Comparison of ENCODE assay signal across 13 cellular contexts in the genomic region with DNA sequence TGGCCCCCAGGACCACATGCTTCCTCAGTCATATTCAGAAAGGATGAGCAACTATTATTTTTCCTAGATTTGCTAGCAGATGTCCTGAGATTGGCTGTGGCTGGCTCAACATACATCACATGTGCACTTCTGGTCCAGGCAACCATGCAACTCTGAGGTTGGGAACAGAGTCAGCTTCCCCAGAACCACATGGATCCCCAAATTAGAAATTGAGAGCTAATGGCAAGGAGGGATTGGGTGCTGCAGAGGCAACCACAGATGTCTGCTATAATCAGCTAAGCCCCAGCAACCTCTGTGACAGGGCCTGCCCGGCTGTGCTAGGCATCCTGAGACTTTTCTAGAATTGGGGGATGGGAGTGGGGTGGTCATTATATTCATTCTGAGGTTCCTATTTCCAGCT. TPM values are rescaled to one million over a fixed set of nuclear protein-coding genes. Genes with fewer than 3 reads are reported as not detected.
DNase-seq lines count a peak whose midpoint lies in the region; FAIRE-seq and TF ChIP-seq lines count a peak whose summit lies in the region.
"Had no signal": no experiment of that assay in that cellular context is flagged by ENCODE, and none has a peak within 500 bp of the region (broad histone marks: within the 10 kb centered on the region; RNA-seq: fewer than 3 reads in every experiment).

No MANE protein-coding gene starts in this region.

- no peak for TF ChIP-seq EP300 in tibial nerve (IDR thresholded peaks at IDR 0.05)

- H3K27ac Mint-ChIP-seq in nephron progenitor cell = peak overlapping the region; percentile 23

- intact Hi-C loops in PC-9 (cut with micrococcal nuclease; ENCODE audit: unreplicated experiment) = no loop called here

- H3K79me2 ChIP-seq in PC-9 (ENCODE audit: low read depth) = no peaks in the 10 kb centered on the region

- H3K36me3 ChIP-seq in PC-9 (ENCODE audit: low read depth) (no peaks in the 10 kb centered on the region), tibial nerve (no peaks in the 10 kb centered on the region)
- H3K36me3 ChIP-seq in effector memory CD4-positive, alpha-beta T cell (ENCODE audit: control insufficient read depth, insufficient read depth, low read length) = peaks cover 12% of the 10 kb centered on the region

- peaks cover 18% of the 10 kb centered on the region for H3F3A ChIP-seq in PC-9 (ENCODE audit: insufficient read depth, low read depth)

- no peak overlapping the region for H3K4me3 Mint-ChIP-seq in nephron progenitor cell

- H3K9me3 ChIP-seq in PC-9 (ENCODE audit: insufficient read depth, low read depth) (no peaks in the 10 kb centered on the region), tibial nerve (no peaks in the 10 kb centered on the region)
- H3K9me3 ChIP-seq in effector memory CD4-positive, alpha-beta T cell (ENCODE audit: control insufficient read depth, low read length) = no peaks in the 10 kb centered on the region

- H3K4me2 ChIP-seq in PC-9 = peak overlapping the region; percentile 80

- H3K27ac ChIP-seq in PC-9 (peak overlapping the region; percentile 35; the same call in 1 of the 2 replicates), coronary artery (peak overlapping the region; percentile 76 to 91), tibial nerve (peak overlapping the region; percentile 58 to 84 (median 74))
- H3K27ac ChIP-seq in effector memory CD4-positive, alpha-beta T cell (ENCODE audit: insufficient read depth, low read length, poor library complexity, severe bottlenecking) = no peak overlapping the region

- WGBS in tibial nerve, 2 donors = 71 to 75% methylated on average over 1 of the region's 1 CpG

- H3K9me2 ChIP-seq in PC-9 (ENCODE audit: insufficient read depth) = no peaks in the 10 kb centered on the region

- H3K4me1 ChIP-seq in PC-9 (replicated peaks; ENCODE audit: insufficient read depth) = peaks cover 22% of the 10 kb centered on the region
- H3K4me1 ChIP-seq in tibial nerve = peaks cover 0 to 34% (median 4%) of the 10 kb centered on the region in 4 donors
- H3K4me1 ChIP-seq in effector memory CD4-positive, alpha-beta T cell (ENCODE audit: control insufficient read depth, insufficient read depth, low read length, poor library complexity, severe bottlenecking) = no peaks in the 10 kb centered on the region

- POLR2A ChIA-PET in PC-9 (lab: Charles Lee; ENCODE audit: unreplicated experiment) = interaction anchor here (0.7 kb wide), 2 partner anchors 9 to 606 kb away, joined by 3 read pairs; partner anchors contain the start of gene VPS4A

- H3K27me3 ChIP-seq in PC-9 (ENCODE audit: insufficient read depth, low read depth) (no peaks in the 10 kb centered on the region), tibial nerve (no peaks in the 10 kb centered on the region)
- no peaks in the 10 kb centered on the region for H3K27me3 ChIP-seq in effector memory CD4-positive, alpha-beta T cell (replicated peaks; ENCODE audit: control insufficient read depth, insufficient read depth, low read length, poor library complexity, severe bottlenecking)

- no peak overlapping the region for H2AFZ ChIP-seq in PC-9

- CTCF ChIA-PET in PC-9 (lab: Charles Lee) = no interaction called here

- H3K9me3 Mint-ChIP-seq in nephron progenitor cell = no peaks in the 10 kb centered on the region

- peaks cover 27% of the 10 kb centered on the region for H3K36me3 Mint-ChIP-seq in nephron progenitor cell (ENCODE audit: low read depth)

- no peaks in the 10 kb centered on the region for H4K20me1 ChIP-seq in PC-9 (ENCODE audit: insufficient read depth)

- no peak for FAIRE-seq in RCC 7860 (lab: Jason Lieb, UNC)

- TF ChIP-seq CTCF in PC-9 (conservative IDR thresholded peaks at IDR 0.05) (no peak), coronary artery (IDR thresholded peaks at IDR 0.05) (no peak), nephron progenitor cell (IDR thresholded peaks at IDR 0.05) (no peak), tibial nerve (IDR thresholded peaks at IDR 0.05) (no peak)

- no peak for DNase-seq in PC-9
- DNase-seq in coronary artery (ENCODE audit: low spot score) = no peak
- no peak for DNase-seq in nephron progenitor cell
- no peak for DNase-seq in tibial nerve (ENCODE audit: low spot score in 2 of 2)
- DNase-seq in RCC 7860 (ENCODE audit: low spot score) = no peak
- no peak for DNase-seq in effector memory CD4-positive, alpha-beta T cell
- no peak for DNase-seq in HK-2 (ENCODE audit: unreplicated experiment)
- DNase-seq in midbrain (lab: John Stamatoyannopoulos, UW) = no peak
- DNase-seq: effector CD8-positive, alpha-beta T cell; GF-D8; NCI-H1417 treated with DMSO at 0.1 percent for 48 hours; NCI-H526 treated with DMSO at 0.1 percent for 48 hours; Right ventricle myocardium superior had no signal

- TF ChIP-seq POLR2A in tibial nerve (IDR thresholded peaks at IDR 0.05) = no peak

- peaks cover 9% of the 10 kb centered on the region for H3K27me3 Mint-ChIP-seq in nephron progenitor cell (ENCODE audit: low read depth, poor library complexity)

- H3K4me1 Mint-ChIP-seq in nephron progenitor cell = peaks cover 32% of the 10 kb centered on the region

- H3K4me3 ChIP-seq in PC-9 (peak overlapping the region; percentile 45), coronary artery (peak overlapping the region; percentile 41), tibial nerve (no peak overlapping the region)
- no peak overlapping the region for H3K4me3 ChIP-seq in effector memory CD4-positive, alpha-beta T cell (ENCODE audit: insufficient read depth, low read depth, low read length, poor library complexity, severe bottlenecking)

- no TSS peak for BruUV-seq in PC-9 (replicated peaks; lab: Mats Ljungman, UMichigan)

RNA-seq across cellular contexts. Expression of gene CLEC18A, which starts 33.8 kb away (rescaled TPM):
- total RNA-seq in PC-9 (2021) (1.2 and 1.3 TPM in 2 replicates), tibial nerve (1 to 10 TPM in 3 of 4 donors, not detected in 1; 1.2 to 2.4 (median 2.1) TPM)

Comparison
In these comparisons a context has a peak if more than half of its experiments do, and no peak if none do; other contexts are left out.
1. H3K4me3 ChIP-seq: peak in PC-9 (single experiment) and coronary artery (single experiment); none in tibial nerve (0 of 4) and effector memory CD4-positive, alpha-beta T cell (single experiment).